In genomic region chr19:42284066-42284501, GRCh38 we compare ENCODE assay signal across 8 cellular contexts. TPM values are rescaled to one million over a fixed set of nuclear protein-coding genes. Genes with fewer than 3 reads are reported as not detected.
DNase-seq lines count a peak whose midpoint lies in the region; ATAC-seq and TF ChIP-seq lines count a peak whose summit lies in the region.

No MANE protein-coding gene starts in this region.

- in situ Hi-C loops in SK-MEL-5 (cut with HindIII; ENCODE audit: low pct_unique_long_range_greater_than_20kb, low sequenced_read_pairs), result no loop called here

- H3K9me3 ChIP-seq in hepatocyte (ENCODE audit: low read depth), result no peaks in the 10 kb centered on the region
- H3K9me3 ChIP-seq in skeletal muscle satellite cell (replicated peaks; ENCODE audit: low read length), result no peaks in the 10 kb centered on the region

- H3K9ac ChIP-seq in skeletal muscle satellite cell (ENCODE audit: low read depth, low read length), result peak overlapping the region; percentile 79

- TF ChIP-seq CTCF in hepatocyte (IDR thresholded peaks at IDR 0.05; ENCODE audit: poor library complexity), result no peak

- DNase-seq in ELR (ENCODE audit: low read depth), result peak; percentile 84
- peak; percentile 73 for DNase-seq in SK-MEL-5 (ENCODE audit: low read depth, low spot score)
- DNase-seq in hepatocyte (ENCODE audit: low spot score), result peak; percentile 94
- no peak for DNase-seq in ecto neural progenitor cell (ENCODE audit: low spot score)

- peaks cover 49% of the 10 kb centered on the region for H3K79me2 ChIP-seq in hepatocyte

- H3K4me3 ChIP-seq in hepatocyte (peak overlapping the region; percentile 52), skeletal muscle satellite cell (ENCODE audit: low read length) (peak overlapping the region; percentile 87)

- no peak for TF ChIP-seq EP300 in Ishikawa (IDR thresholded peaks at IDR 0.05; ENCODE audit: borderline replicate concordance)

- no CpG with 5 or more reads among the region's 76 CpGs for WGBS in hepatocyte (ENCODE audit: low lambda C conversion rate, missing lambda C conversion rate)

- peaks cover 39% of the 10 kb centered on the region for H4K20me1 ChIP-seq in hepatocyte (ENCODE audit: insufficient read depth, poor library complexity, severe bottlenecking)

- ATAC-seq in GM21515 (IDR thresholded peaks at IDR 0.05; ENCODE audit: unreplicated experiment), result peak; percentile 26

- H3K36me3 ChIP-seq in hepatocyte (replicated peaks; ENCODE audit: insufficient read depth, low read depth), result no peaks in the 10 kb centered on the region
- peaks cover 24% of the 10 kb centered on the region for H3K36me3 ChIP-seq in skeletal muscle satellite cell (ENCODE audit: insufficient read depth, low read length)

- TF ChIP-seq RAD21 in Ishikawa (IDR thresholded peaks at IDR 0.05; ENCODE audit: low read depth), result no peak

- no peak overlapping the region for H2AFZ ChIP-seq in hepatocyte

- no peaks in the 10 kb centered on the region for H3K9me2 ChIP-seq in hepatocyte (replicated peaks; ENCODE audit: insufficient read depth)

- H3K4me2 ChIP-seq in hepatocyte, result no peak overlapping the region
- peak overlapping the region; percentile 98 for H3K4me2 ChIP-seq in skeletal muscle satellite cell (ENCODE audit: low read length)

- H3K27me3 ChIP-seq in hepatocyte (no peaks in the 10 kb centered on the region), skeletal muscle satellite cell (ENCODE audit: control insufficient read depth, insufficient read depth, low read length) (no peaks in the 10 kb centered on the region)

- H3K27ac ChIP-seq in angular gyrus (ENCODE audit: low read depth, low read length) (peak overlapping the region; percentile 90), hepatocyte (peak overlapping the region; percentile 97)

- peaks cover 44% of the 10 kb centered on the region for H3K4me1 ChIP-seq in hepatocyte (ENCODE audit: insufficient read depth)
- H3K4me1 ChIP-seq in skeletal muscle satellite cell (ENCODE audit: control insufficient read depth, insufficient read depth, low read length), result peaks cover 48% of the 10 kb centered on the region

TF ChIP-seq in Ishikawa, 13 proteins besides CTCF, POLR2A, EP300 and RAD21:
- no peak for TF ChIP-seq CEBPB (IDR thresholded peaks at IDR 0.05)
- TF ChIP-seq FOXM1 (IDR thresholded peaks at IDR 0.05; ENCODE audit: borderline replicate concordance, low read depth), result no peak
- TF ChIP-seq TAF1 (IDR thresholded peaks at IDR 0.05; ENCODE audit: low read depth), result no peak
- peak; percentile 33; the same call in 1 of the 2 replicates for TF ChIP-seq EGR1 (IDR thresholded peaks at IDR 0.05)
- TF ChIP-seq USF1 (IDR thresholded peaks at IDR 0.05), result peak; percentile 48
- no peak for TF ChIP-seq NFIC (IDR thresholded peaks at IDR 0.05)
TF ChIP-seq in Ishikawa: peak in this region for 2.

RNA-seq across cellular contexts. Expression of gene CIC, which starts 15.0 kb away (rescaled TPM):
- total RNA-seq in SK-MEL-5 (2014; rRNA removed; shearing (Covaris generic)), result 5.2 and 11.3 TPM in 2 replicates
- 45.4 and 60.9 TPM in 2 replicates for polyA plus RNA-seq in SK-MEL-5 (2015; cell fraction: cytosol; rRNA removed)
- polyA plus RNA-seq in SK-MEL-5 (2015; cell fraction: nucleus; rRNA removed), result 36.8 and 45.9 TPM in 2 replicates
- total RNA-seq in hepatocyte, result 14.3 and 17.4 TPM in 2 replicates
- polyA plus RNA-seq in hepatocyte, result 19.3 and 23.2 TPM in 2 replicates
- 18.8 and 21.8 TPM in 2 replicates for total RNA-seq in skeletal muscle satellite cell (2012; rRNA removed)

RNA-seq across cellular contexts. Expression of gene PRR19, which starts 17.8 kb away (rescaled TPM):
- total RNA-seq in SK-MEL-5 (2014; rRNA removed; shearing (Covaris generic)), result 1.1 and 1.2 TPM in 2 replicates
- polyA plus RNA-seq in SK-MEL-5 (2015; cell fraction: cytosol; rRNA removed), result 0.65 and 0.94 TPM in 2 replicates
- 1.8 TPM in 1 of 2 replicates, not detected in the other for polyA plus RNA-seq in SK-MEL-5 (2015; cell fraction: nucleus; rRNA removed)
- total RNA-seq in hepatocyte, result 0.24 and 2.2 TPM in 2 replicates
- 1.9 and 3.0 TPM in 2 replicates for polyA plus RNA-seq in hepatocyte
- 0.66 and 1.3 TPM in 2 replicates for total RNA-seq in skeletal muscle satellite cell (2012; rRNA removed)

RNA-seq across cellular contexts. Expression of gene PAFAH1B3, which starts 18.3 kb away (rescaled TPM):
- total RNA-seq in SK-MEL-5 (2014; rRNA removed; shearing (Covaris generic)), result 45.4 and 50.9 TPM in 2 replicates
- 47.6 and 55.4 TPM in 2 replicates for polyA plus RNA-seq in SK-MEL-5 (2015; cell fraction: cytosol; rRNA removed)
- 22.2 and 34.9 TPM in 2 replicates for polyA plus RNA-seq in SK-MEL-5 (2015; cell fraction: nucleus; rRNA removed)
- 46.1 and 70.6 TPM in 2 replicates for total RNA-seq in hepatocyte
- polyA plus RNA-seq in hepatocyte, result 98.6 and 116 TPM in 2 replicates
- total RNA-seq in skeletal muscle satellite cell (2012; rRNA removed), result 9.9 and 14.0 TPM in 2 replicates

RNA-seq across cellular contexts. Expression of gene TMEM145, which starts 29.0 kb away (rescaled TPM):
- 0.51 and 0.98 TPM in 2 replicates for total RNA-seq in SK-MEL-5 (2014; rRNA removed; shearing (Covaris generic))
- 1.5 and 2.6 TPM in 2 replicates for polyA plus RNA-seq in SK-MEL-5 (2015; cell fraction: cytosol; rRNA removed)
- polyA plus RNA-seq in SK-MEL-5 (2015; cell fraction: nucleus; rRNA removed), result 23.5 and 58.8 TPM in 2 replicates
- total RNA-seq in hepatocyte, result 0.40 TPM in 1 of 2 replicates, not detected in the other
- polyA plus RNA-seq in hepatocyte, result 0.58 TPM in 1 of 2 replicates, not detected in the other
- 2.0 TPM in 1 of 2 replicates, not detected in the other for total RNA-seq in skeletal muscle satellite cell (2012; rRNA removed)

RNA-seq across cellular contexts. Expression of gene ERF, which starts 29.2 kb away (rescaled TPM):
- total RNA-seq in SK-MEL-5 (2014; rRNA removed; shearing (Covaris generic)), result 25.5 and 32.7 TPM in 2 replicates
- 54.7 and 70.1 TPM in 2 replicates for polyA plus RNA-seq in SK-MEL-5 (2015; cell fraction: cytosol; rRNA removed)
- polyA plus RNA-seq in SK-MEL-5 (2015; cell fraction: nucleus; rRNA removed), result 72.6 and 77.6 TPM in 2 replicates
- total RNA-seq in hepatocyte, result 32.6 and 47.1 TPM in 2 replicates
- 20.4 and 24.4 TPM in 2 replicates for polyA plus RNA-seq in hepatocyte
- 26.6 and 46.1 TPM in 2 replicates for total RNA-seq in skeletal muscle satellite cell (2012; rRNA removed)
